ENCODE assay signal across 27 cellular contexts in genomic region chr16:1945559-1946391, GRCh38. TPM values are rescaled to one million over a fixed set of nuclear protein-coding genes. Genes with fewer than 3 reads are reported as not detected.
DNase-seq lines count a peak whose midpoint lies in the region; ATAC-seq, FAIRE-seq and TF ChIP-seq lines count a peak whose summit lies in the region.
"Had no signal": no experiment of that assay in that cellular context is flagged by ENCODE, and none has a peak within 500 bp of the region (broad histone marks: within the 10 kb centered on the region; RNA-seq: fewer than 3 reads in every experiment).

No MANE protein-coding gene starts in this region.

- H3K4me1 ChIP-seq in left ventricle myocardium inferior (peaks cover 51% of the 10 kb centered on the region), HepG2 (ENCODE audit: insufficient read depth, low read length) (peaks cover 47% of the 10 kb centered on the region), gastrocnemius medialis (peaks cover 39 to 69% of the 10 kb centered on the region in 2 donors)

- no peak overlapping the region for H3K4me3 ChIP-seq in left ventricle myocardium inferior
- no peak overlapping the region for H3K4me3 ChIP-seq in HepG2 (replicated peaks in 1 of 3; ENCODE audit: insufficient read depth in 1 of 3, low read depth in 2 of 3, low read length in 3 of 3)
- H3K4me3 ChIP-seq in gastrocnemius medialis, result no peak overlapping the region
- H3K4me3 ChIP-seq: MG63 had no signal

- H3K9me3 ChIP-seq in left ventricle myocardium inferior (replicated peaks), result no peaks in the 10 kb centered on the region
- no peaks in the 10 kb centered on the region for H3K9me3 ChIP-seq in HepG2 (ENCODE audit: low read length)
- H3K9me3 ChIP-seq in gastrocnemius medialis, result no peaks in the 10 kb centered on the region
- H3K9me3 ChIP-seq: MG63 had no signal

- BruUV-seq in HepG2 (replicated peaks; lab: Mats Ljungman, UMichigan), result no TSS peak

- POLR2A ChIA-PET in HepG2 (lab: Yijun Ruan, JAX), result interaction anchor here (1.0 to 3.2 kb wide), 9 partner anchors 10 to 1141 kb away, joined by 3 to 18 read pairs (median 4); partner anchors contain the start of genes RPS2, TBL3 and TRAF7

- peaks cover 6% of the 10 kb centered on the region for H3K36me3 ChIP-seq in left ventricle myocardium inferior
- no peaks in the 10 kb centered on the region for H3K36me3 ChIP-seq in HepG2 (replicated peaks in 1 of 2; ENCODE audit: control insufficient read depth in 1 of 2, insufficient read depth in 2 of 2, low read length in 2 of 2)
- H3K36me3 ChIP-seq in gastrocnemius medialis, result no peaks in the 10 kb centered on the region

- no peak for TF ChIP-seq EP300 in HepG2 (IDR thresholded peaks at IDR 0.05; ENCODE audit: low read depth in 2 of 2, low read length in 2 of 2)
- TF ChIP-seq EP300 in HepG2 (CRISPR knock-in tag; IDR thresholded peaks at IDR 0.05; ENCODE audit: borderline replicate concordance), result no peak

- H2AFZ ChIP-seq in HepG2 (ENCODE audit: low read length), result no peak overlapping the region

- H3K27me3 ChIP-seq in left ventricle myocardium inferior (ENCODE audit: low read depth) (no peaks in the 10 kb centered on the region), HepG2 (ENCODE audit: control insufficient read depth in 1 of 2, insufficient read depth in 2 of 2, low read length in 2 of 2) (peaks cover 0 to 5% of the 10 kb centered on the region in 2 experiments; a peak in 1 of 5 replicates), gastrocnemius medialis (no peaks in the 10 kb centered on the region)
- H3K27me3 ChIP-seq: MG63 had no signal

- H3K9ac ChIP-seq in HepG2 (ENCODE audit: insufficient read depth, low read depth, low read length), result no peak overlapping the region

- H3K79me2 ChIP-seq in HepG2 (ENCODE audit: insufficient read depth, low read length), result peaks cover 14% of the 10 kb centered on the region

- in situ Hi-C loops in HepG2 (cut with HindIII; ENCODE audit: extremely low pct_ligation_motif_present, low pct_unique_long_range_greater_than_20kb), result no loop called here
- in situ Hi-C loops in gastrocnemius medialis (cut with MboI; ENCODE audit: low sequenced_read_pairs in 4 of 4), result no loop called here

- H3K4me2 ChIP-seq in HepG2 (ENCODE audit: low read depth, low read length), result peak overlapping the region; percentile 27; the same call in 1 of the 2 replicates

- 55% methylated on average over 10 of the region's 19 CpGs for WGBS in HepG2 (ENCODE audit: low lambda C conversion rate)

- CTCF ChIA-PET in HepG2 (lab: Yijun Ruan, JAX; ENCODE audit: low intra/inter-chr PET ratio, low total read pairs), result no interaction called here

- H4K20me1 ChIP-seq in HepG2 (ENCODE audit: insufficient read depth, low read length), result no peaks in the 10 kb centered on the region; the same call in 1 of the 2 replicates

- TF ChIP-seq CTCF in left ventricle myocardium inferior (IDR thresholded peaks at IDR 0.05; ENCODE audit: borderline replicate concordance) (no peak), HepG2 (CRISPR knock-in tag; IDR thresholded peaks at IDR 0.05) (no peak), gastrocnemius medialis (IDR thresholded peaks at IDR 0.05 in 4 of 5, conservative IDR thresholded peaks at IDR 0.05 in 1 of 5) (no peak)

- ATAC-seq in Right ventricle myocardium superior (ENCODE audit: poor library complexity) (no peak), HepG2 (no peak), gastrocnemius medialis (no peak)
- ATAC-seq: CD8-positive, alpha-beta T cell; SK-N-SH treated with all-trans-retinoic acid at 6 μM for 48 hours had no signal

- intact Hi-C loops in left ventricle myocardium inferior (cut with micrococcal nuclease) (no loop called here), Right ventricle myocardium superior (cut with DNase I) (no loop called here), HepG2 (cut with micrococcal nuclease; ENCODE audit: unreplicated experiment) (no loop called here), gastrocnemius medialis (cut with DNase I; ENCODE audit: low total_unique reads) (loop anchor here (10.0 kb wide), 1 partner anchor 589 kb away; the partner anchor contains the start of genes CEMP1 and PDPK1)

- no peak for TF ChIP-seq POLR2A in HepG2 (IDR thresholded peaks at IDR 0.05; ENCODE audit: insufficient read depth in 1 of 2, low read depth in 2 of 2, low read length in 2 of 2)
- no peak for TF ChIP-seq POLR2A in gastrocnemius medialis (IDR thresholded peaks at IDR 0.05)

- H3K27ac ChIP-seq in left ventricle myocardium inferior (replicated peaks), result peak overlapping the region; percentile 46
- H3K27ac ChIP-seq in HepG2 (ENCODE audit: extremely low read length, insufficient read depth, low read length), result no peak overlapping the region
- peak overlapping the region; percentile 98 to 100 (median 98) for H3K27ac ChIP-seq in gastrocnemius medialis
- H3K27ac ChIP-seq: RWPE1 had no signal

- no peak for FAIRE-seq in HepG2 (lab: Jason Lieb, UNC)
- FAIRE-seq: G401.6, GM12892 had no signal

- no peak for DNase-seq in left ventricle myocardium inferior
- DNase-seq in Right ventricle myocardium superior, result no peak
- DNase-seq in HepG2 (ENCODE audit: low spot score), result no peak
- DNase-seq in gastrocnemius medialis, result no peak
- no peak for DNase-seq in NCI-H2029 treated with DMSO at 0.1 percent for 48 hours (lab: John Stamatoyannopoulos, UW)
- DNase-seq in SKM-1 (lab: John Stamatoyannopoulos, UW; ENCODE audit: unreplicated experiment), result no peak
- no peak for DNase-seq in NCI-H1092 (lab: John Stamatoyannopoulos, UW)
- DNase-seq: AML-193; C1 segment of cervical spinal cord; CD8-positive, alpha-beta T cell; GOT3; MG63; NCI-H1048; NCI-H1436 treated with DMSO at 0.1 percent for 48 hours; NCI-H1930; NCI-H345; NCI-H524; NCI-H774; NK-92 treated with Interleukin-12 subunit alpha and Interleukin-12 subunit beta, amount 100 ng/mL, for 24 hours had no signal

- TF ChIP-seq RAD21 in HepG2 (CRISPR knock-in tag; IDR thresholded peaks at IDR 0.05), result no peak

RNA-seq across cellular contexts. Expression of gene MSRB1, which starts 2.8 kb away (rescaled TPM):
- total RNA-seq in left ventricle myocardium inferior, result 32.7 TPM
- total RNA-seq in Right ventricle myocardium superior, result 22.8 TPM
- 32.1 and 49.0 TPM in 2 replicates for total RNA-seq in HepG2 (2016; rRNA removed; fragmentation: Illumina TruSeq; extraction: Trizol)
- total RNA-seq in HepG2 (2016; cell fraction: cytosol; rRNA removed; fragmentation: Illumina TruSeq; extraction: Trizol; ENCODE audit: low read depth), result 17.7 and 18.5 TPM in 2 replicates
- 36.2 and 53.5 TPM in 2 replicates for total RNA-seq in HepG2 (2016; cell fraction: insoluble cytoplasmic fraction; rRNA removed; fragmentation: Illumina TruSeq; extraction: Trizol)
- total RNA-seq in HepG2 (2016; cell fraction: membrane; rRNA removed; fragmentation: Illumina TruSeq; extraction: Trizol), result 40.6 and 47.0 TPM in 2 replicates
- total RNA-seq in HepG2 (2016; cell fraction: nucleus; rRNA removed; fragmentation: Illumina TruSeq; extraction: Trizol), result 22.9 and 23.6 TPM in 2 replicates
- polyA plus RNA-seq in HepG2 (2011; rRNA removed), result 75.4 and 84.2 TPM in 2 replicates
- 77.3 and 104 TPM in 2 replicates for polyA plus RNA-seq in HepG2 (2011; cell fraction: cytosol; rRNA removed)
- polyA plus RNA-seq in HepG2 (2011; cell fraction: nucleus; rRNA removed), result 36.2 and 37.3 TPM in 2 replicates
- polyA plus RNA-seq in HepG2 (2012), result 50.3 and 50.5 TPM in 2 replicates
- 33.2 and 38.6 TPM in 2 replicates for polyA plus RNA-seq in HepG2 (2016; cell fraction: cytosol; fragmentation: Illumina TruSeq; extraction: Trizol; ENCODE audit: low read depth)
- polyA plus RNA-seq in HepG2 (2016; cell fraction: insoluble cytoplasmic fraction; fragmentation: Illumina TruSeq; extraction: Trizol; ENCODE audit: low read depth), result 123 and 143 TPM in 2 replicates
- 66.6 and 81.6 TPM in 2 replicates for polyA plus RNA-seq in HepG2 (2016; cell fraction: membrane; fragmentation: Illumina TruSeq; extraction: Trizol; ENCODE audit: low read depth)
- polyA plus RNA-seq in HepG2 (2016; cell fraction: nucleus; fragmentation: Illumina TruSeq; extraction: Trizol; ENCODE audit: insufficient read depth, low read depth), result 54.6 and 56.2 TPM in 2 replicates
- 38.3 and 153 TPM in 2 replicates for polyA minus RNA-seq in HepG2 (2011; rRNA and poly(A)+ RNA removed; ENCODE audit: low replicate concordance)
- polyA minus RNA-seq in HepG2 (2011; cell fraction: cytosol; rRNA and poly(A)+ RNA removed), result 32.5 and 36.9 TPM in 2 replicates
- polyA minus RNA-seq in HepG2 (2011; cell fraction: nucleus; rRNA and poly(A)+ RNA removed), result 29.6 and 34.3 TPM in 2 replicates
- 10 to 100 TPM; 16.7 to 40.7 (median 35.2) TPM for total RNA-seq in gastrocnemius medialis

RNA-seq across cellular contexts. Expression of gene RPL3L, which starts 8.7 kb away (rescaled TPM):
- 262 TPM for total RNA-seq in left ventricle myocardium inferior
- total RNA-seq in Right ventricle myocardium superior, result 304 TPM
- total RNA-seq in HepG2 (2016; rRNA removed; fragmentation: Illumina TruSeq; extraction: Trizol), result not detected in 2 replicates
- 1.0 TPM in 1 of 2 replicates, not detected in the other for total RNA-seq in HepG2 (2016; cell fraction: cytosol; rRNA removed; fragmentation: Illumina TruSeq; extraction: Trizol; ENCODE audit: low read depth)
- total RNA-seq in HepG2 (2016; cell fraction: insoluble cytoplasmic fraction; rRNA removed; fragmentation: Illumina TruSeq; extraction: Trizol), result 0.43 TPM in 1 of 2 replicates, not detected in the other
- total RNA-seq in HepG2 (2016; cell fraction: membrane; rRNA removed; fragmentation: Illumina TruSeq; extraction: Trizol), result 0.52 and 1.1 TPM in 2 replicates
- total RNA-seq in HepG2 (2016; cell fraction: nucleus; rRNA removed; fragmentation: Illumina TruSeq; extraction: Trizol), result 1.1 TPM in 2 replicates
- 0.17 and 0.30 TPM in 2 replicates for polyA plus RNA-seq in HepG2 (2011; rRNA removed)
- 0.06 and 0.11 TPM in 2 replicates for polyA plus RNA-seq in HepG2 (2011; cell fraction: cytosol; rRNA removed)
- 0.17 and 0.26 TPM in 2 replicates for polyA plus RNA-seq in HepG2 (2011; cell fraction: nucleus; rRNA removed)
- polyA plus RNA-seq in HepG2 (2012), result 0.64 and 1.1 TPM in 2 replicates
- polyA plus RNA-seq in HepG2 (2016; cell fraction: cytosol; fragmentation: Illumina TruSeq; extraction: Trizol; ENCODE audit: low read depth), result not detected in 2 replicates
- not detected in 2 replicates for polyA plus RNA-seq in HepG2 (2016; cell fraction: insoluble cytoplasmic fraction; fragmentation: Illumina TruSeq; extraction: Trizol; ENCODE audit: low read depth)
- polyA plus RNA-seq in HepG2 (2016; cell fraction: membrane; fragmentation: Illumina TruSeq; extraction: Trizol; ENCODE audit: low read depth), result 0.07 TPM in 1 of 2 replicates, not detected in the other
- not detected in 2 replicates for polyA plus RNA-seq in HepG2 (2016; cell fraction: nucleus; fragmentation: Illumina TruSeq; extraction: Trizol; ENCODE audit: insufficient read depth, low read depth)
- polyA minus RNA-seq in HepG2 (2011; rRNA and poly(A)+ RNA removed; ENCODE audit: low replicate concordance), result 3.8 TPM in 1 of 2 replicates, not detected in the other
- 0.89 TPM in 1 of 2 replicates, not detected in the other for polyA minus RNA-seq in HepG2 (2011; cell fraction: cytosol; rRNA and poly(A)+ RNA removed)
- polyA minus RNA-seq in HepG2 (2011; cell fraction: nucleus; rRNA and poly(A)+ RNA removed), result 3.0 TPM in 1 of 2 replicates, not detected in the other
- total RNA-seq in gastrocnemius medialis, result 100 to 1,000 TPM; 116 to 354 (median 188) TPM
- total RNA-seq: CD8-positive, alpha-beta T cell; Daoy; LHCN-M2 had no signal
- polyA plus RNA-seq: AG04450 had no signal

RNA-seq across cellular contexts. Expression of gene NDUFB10, which starts 13.6 kb away (rescaled TPM):
- 601 TPM for total RNA-seq in left ventricle myocardium inferior
- total RNA-seq in Right ventricle myocardium superior, result 723 TPM
- 143 and 157 TPM in 2 replicates for total RNA-seq in HepG2 (2016; rRNA removed; fragmentation: Illumina TruSeq; extraction: Trizol)
- total RNA-seq in HepG2 (2016; cell fraction: cytosol; rRNA removed; fragmentation: Illumina TruSeq; extraction: Trizol; ENCODE audit: low read depth), result 74.8 and 95.4 TPM in 2 replicates
- 145 TPM in 2 replicates for total RNA-seq in HepG2 (2016; cell fraction: insoluble cytoplasmic fraction; rRNA removed; fragmentation: Illumina TruSeq; extraction: Trizol)
- total RNA-seq in HepG2 (2016; cell fraction: membrane; rRNA removed; fragmentation: Illumina TruSeq; extraction: Trizol), result 96.5 and 119 TPM in 2 replicates
- 52.6 and 56.0 TPM in 2 replicates for total RNA-seq in HepG2 (2016; cell fraction: nucleus; rRNA removed; fragmentation: Illumina TruSeq; extraction: Trizol)
- 68.6 and 73.7 TPM in 2 replicates for polyA plus RNA-seq in HepG2 (2011; rRNA removed)
- polyA plus RNA-seq in HepG2 (2011; cell fraction: cytosol; rRNA removed), result 111 and 159 TPM in 2 replicates
- 63.4 and 64.1 TPM in 2 replicates for polyA plus RNA-seq in HepG2 (2011; cell fraction: nucleus; rRNA removed)
- 74.9 and 80.6 TPM in 2 replicates for polyA plus RNA-seq in HepG2 (2012)
- 121 and 146 TPM in 2 replicates for polyA plus RNA-seq in HepG2 (2016; cell fraction: cytosol; fragmentation: Illumina TruSeq; extraction: Trizol; ENCODE audit: low read depth)
- polyA plus RNA-seq in HepG2 (2016; cell fraction: insoluble cytoplasmic fraction; fragmentation: Illumina TruSeq; extraction: Trizol; ENCODE audit: low read depth), result 185 and 203 TPM in 2 replicates
- polyA plus RNA-seq in HepG2 (2016; cell fraction: membrane; fragmentation: Illumina TruSeq; extraction: Trizol; ENCODE audit: low read depth), result 122 and 150 TPM in 2 replicates
- 134 and 138 TPM in 2 replicates for polyA plus RNA-seq in HepG2 (2016; cell fraction: nucleus; fragmentation: Illumina TruSeq; extraction: Trizol; ENCODE audit: insufficient read depth, low read depth)
- polyA minus RNA-seq in HepG2 (2011; rRNA and poly(A)+ RNA removed; ENCODE audit: low replicate concordance), result 54.4 and 101 TPM in 2 replicates
- polyA minus RNA-seq in HepG2 (2011; cell fraction: cytosol; rRNA and poly(A)+ RNA removed), result 63.5 and 64.7 TPM in 2 replicates
- 15.9 and 21.5 TPM in 2 replicates for polyA minus RNA-seq in HepG2 (2011; cell fraction: nucleus; rRNA and poly(A)+ RNA removed)
- total RNA-seq in gastrocnemius medialis, result 1,000 to 10,000 TPM in 1 of 4 donors, 100 to 1,000 TPM in 3; 530 to 1,014 (median 743) TPM

RNA-seq across cellular contexts. Expression of gene RPS2, which starts 18.9 kb away (rescaled TPM):
- total RNA-seq in left ventricle myocardium inferior, result 753 TPM
- total RNA-seq in Right ventricle myocardium superior, result 770 TPM
- total RNA-seq in HepG2 (2016; rRNA removed; fragmentation: Illumina TruSeq; extraction: Trizol), result 1,908 and 1,988 TPM in 2 replicates
- 7,477 and 8,510 TPM in 2 replicates for total RNA-seq in HepG2 (2016; cell fraction: cytosol; rRNA removed; fragmentation: Illumina TruSeq; extraction: Trizol; ENCODE audit: low read depth)
- total RNA-seq in HepG2 (2016; cell fraction: insoluble cytoplasmic fraction; rRNA removed; fragmentation: Illumina TruSeq; extraction: Trizol), result 1,713 and 1,999 TPM in 2 replicates
- total RNA-seq in HepG2 (2016; cell fraction: membrane; rRNA removed; fragmentation: Illumina TruSeq; extraction: Trizol), result 6,682 and 6,920 TPM in 2 replicates
- total RNA-seq in HepG2 (2016; cell fraction: nucleus; rRNA removed; fragmentation: Illumina TruSeq; extraction: Trizol), result 868 and 972 TPM in 2 replicates
- 4,513 and 4,514 TPM in 2 replicates for polyA plus RNA-seq in HepG2 (2011; rRNA removed)
- 4,562 and 7,573 TPM in 2 replicates for polyA plus RNA-seq in HepG2 (2011; cell fraction: cytosol; rRNA removed)
- polyA plus RNA-seq in HepG2 (2011; cell fraction: nucleus; rRNA removed), result 3,188 and 3,237 TPM in 2 replicates
- polyA plus RNA-seq in HepG2 (2012), result 2,719 and 4,159 TPM in 2 replicates
- polyA plus RNA-seq in HepG2 (2016; cell fraction: cytosol; fragmentation: Illumina TruSeq; extraction: Trizol; ENCODE audit: low read depth), result 15,334 and 17,742 TPM in 2 replicates
- 2,736 and 3,340 TPM in 2 replicates for polyA plus RNA-seq in HepG2 (2016; cell fraction: insoluble cytoplasmic fraction; fragmentation: Illumina TruSeq; extraction: Trizol; ENCODE audit: low read depth)
- polyA plus RNA-seq in HepG2 (2016; cell fraction: membrane; fragmentation: Illumina TruSeq; extraction: Trizol; ENCODE audit: low read depth), result 10,909 and 11,775 TPM in 2 replicates
- polyA plus RNA-seq in HepG2 (2016; cell fraction: nucleus; fragmentation: Illumina TruSeq; extraction: Trizol; ENCODE audit: insufficient read depth, low read depth), result 2,261 and 2,419 TPM in 2 replicates
- 5,720 and 6,943 TPM in 2 replicates for polyA minus RNA-seq in HepG2 (2011; rRNA and poly(A)+ RNA removed; ENCODE audit: low replicate concordance)
- 2,159 and 2,271 TPM in 2 replicates for polyA minus RNA-seq in HepG2 (2011; cell fraction: cytosol; rRNA and poly(A)+ RNA removed)
- polyA minus RNA-seq in HepG2 (2011; cell fraction: nucleus; rRNA and poly(A)+ RNA removed), result 430 and 534 TPM in 2 replicates
- total RNA-seq in gastrocnemius medialis, result 1,000 to 10,000 TPM; 1,162 to 1,876 (median 1,684) TPM

RNA-seq across cellular contexts. Expression of gene RNF151, which starts 20.9 kb away (rescaled TPM):
- not detected for total RNA-seq in left ventricle myocardium inferior
- total RNA-seq in Right ventricle myocardium superior, result not detected
- not detected in 2 replicates for total RNA-seq in HepG2 (2016; rRNA removed; fragmentation: Illumina TruSeq; extraction: Trizol)
- total RNA-seq in HepG2 (2016; cell fraction: cytosol; rRNA removed; fragmentation: Illumina TruSeq; extraction: Trizol; ENCODE audit: low read depth), result not detected in 2 replicates
- not detected in 2 replicates for total RNA-seq in HepG2 (2016; cell fraction: insoluble cytoplasmic fraction; rRNA removed; fragmentation: Illumina TruSeq; extraction: Trizol)
- not detected in 2 replicates for total RNA-seq in HepG2 (2016; cell fraction: membrane; rRNA removed; fragmentation: Illumina TruSeq; extraction: Trizol)
- not detected in 2 replicates for total RNA-seq in HepG2 (2016; cell fraction: nucleus; rRNA removed; fragmentation: Illumina TruSeq; extraction: Trizol)
- polyA plus RNA-seq in HepG2 (2011; rRNA removed), result not detected in 2 replicates
- 0.09 TPM in 1 of 2 replicates, not detected in the other for polyA plus RNA-seq in HepG2 (2011; cell fraction: cytosol; rRNA removed)
- 0.50 TPM in 1 of 2 replicates, not detected in the other for polyA plus RNA-seq in HepG2 (2011; cell fraction: nucleus; rRNA removed)
- not detected in 2 replicates for polyA plus RNA-seq in HepG2 (2012)
- polyA plus RNA-seq in HepG2 (2016; cell fraction: cytosol; fragmentation: Illumina TruSeq; extraction: Trizol; ENCODE audit: low read depth), result not detected in 2 replicates
- not detected in 2 replicates for polyA plus RNA-seq in HepG2 (2016; cell fraction: insoluble cytoplasmic fraction; fragmentation: Illumina TruSeq; extraction: Trizol; ENCODE audit: low read depth)
- polyA plus RNA-seq in HepG2 (2016; cell fraction: membrane; fragmentation: Illumina TruSeq; extraction: Trizol; ENCODE audit: low read depth), result not detected in 2 replicates
- not detected in 2 replicates for polyA plus RNA-seq in HepG2 (2016; cell fraction: nucleus; fragmentation: Illumina TruSeq; extraction: Trizol; ENCODE audit: insufficient read depth, low read depth)
- 0.28 TPM in 1 of 2 replicates, not detected in the other for polyA minus RNA-seq in HepG2 (2011; rRNA and poly(A)+ RNA removed; ENCODE audit: low replicate concordance)
- not detected in 2 replicates for polyA minus RNA-seq in HepG2 (2011; cell fraction: cytosol; rRNA and poly(A)+ RNA removed)
- not detected in 2 replicates for polyA minus RNA-seq in HepG2 (2011; cell fraction: nucleus; rRNA and poly(A)+ RNA removed)
- not detected for total RNA-seq in gastrocnemius medialis
- total RNA-seq: A172; CD8-positive, alpha-beta T cell; Daoy; LHCN-M2 had no signal
- polyA plus RNA-seq: AG04450 had no signal

Comparison
In these comparisons a context has a peak if more than half of its experiments do, and no peak if none do; other contexts are left out.
1. RNA of gene RPL3L, which starts 8.7 kb away (total RNA-seq): 304 TPM in Right ventricle myocardium superior (single experiment), 262 TPM in left ventricle myocardium inferior (single experiment) and 116 to 354 TPM in gastrocnemius medialis; 0.43 to 1.1 TPM in HepG2; every median in the first group is over 10 times any median in the second.